1 cellular context compared by ENCODE assay signal in the genomic region with DNA sequence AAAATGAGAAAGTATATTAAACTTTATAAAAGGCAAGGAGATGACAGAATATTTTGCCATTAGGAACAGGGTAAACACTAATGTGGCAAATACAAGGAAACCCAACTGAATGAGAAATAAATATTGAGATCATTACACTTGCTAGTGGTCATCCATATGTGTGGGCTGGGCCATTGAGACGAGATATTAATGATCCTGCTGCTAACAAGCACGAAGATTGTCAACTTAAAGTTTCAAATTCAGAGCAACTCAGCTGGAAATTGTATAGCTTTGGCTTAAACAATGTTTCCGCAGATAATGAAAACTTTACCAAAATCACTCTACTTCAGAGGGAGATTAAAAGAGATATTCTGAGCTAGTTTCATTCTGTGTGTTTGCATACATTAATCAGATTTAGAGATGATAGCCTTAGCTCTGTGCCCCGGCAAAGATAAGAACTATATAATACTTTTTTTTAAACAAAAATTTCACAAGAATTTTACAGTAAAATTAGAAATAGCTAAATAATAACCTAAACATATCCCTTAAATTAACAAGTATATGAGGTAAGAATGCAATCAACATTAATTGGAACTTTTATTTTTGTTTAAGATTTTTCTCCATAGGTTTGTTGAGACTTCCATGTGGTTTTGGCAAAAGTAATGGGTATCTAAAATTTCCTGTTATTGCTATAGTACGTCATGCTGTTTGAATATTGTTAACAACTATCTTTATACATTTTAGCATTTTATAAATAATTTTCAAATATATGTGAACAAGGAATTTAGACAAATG.
TF ChIP-seq lines count a peak whose summit lies in the region.

No MANE protein-coding gene starts in this region.

TF ChIP-seq in HepG2, 621 proteins besides CTCF, POLR2A, EP300 and RAD21:
- TF ChIP-seq AGO2 (optimal IDR thresholded peaks at IDR 0.05; ENCODE audit: low read depth, low read length) (peak; percentile 74), ZNF33B (CRISPR knock-in tag; IDR thresholded peaks at IDR 0.05) (no peak), TBL1XR1 (IDR thresholded peaks at IDR 0.05; ENCODE audit: borderline replicate concordance, low read length, partially characterized antibody) (no peak), SSRP1 (CRISPR knock-in tag; IDR thresholded peaks at IDR 0.05) (peak; percentile 34; the same call in 1 of the 2 replicates), EED (CRISPR knock-in tag; IDR thresholded peaks at IDR 0.05) (no peak), SAFB2 (CRISPR knock-in tag; IDR thresholded peaks at IDR 0.05; ENCODE audit: borderline replicate concordance, low read depth) (no peak), RBM22 (optimal IDR thresholded peaks at IDR 0.05; ENCODE audit: low read length) (peak; percentile 91), ZNF720 (CRISPR knock-in tag; IDR thresholded peaks at IDR 0.05) (no peak), RBFOX2 (IDR thresholded peaks at IDR 0.05; ENCODE audit: low read depth, low read length) (peak; percentile 79), ZNF780A (CRISPR knock-in tag; IDR thresholded peaks at IDR 0.05) (no peak), ZNF883 (CRISPR knock-in tag; IDR thresholded peaks at IDR 0.05; ENCODE audit: not compliant biosample characterization) (no peak)
- TF ChIP-seq, protein P1, sequence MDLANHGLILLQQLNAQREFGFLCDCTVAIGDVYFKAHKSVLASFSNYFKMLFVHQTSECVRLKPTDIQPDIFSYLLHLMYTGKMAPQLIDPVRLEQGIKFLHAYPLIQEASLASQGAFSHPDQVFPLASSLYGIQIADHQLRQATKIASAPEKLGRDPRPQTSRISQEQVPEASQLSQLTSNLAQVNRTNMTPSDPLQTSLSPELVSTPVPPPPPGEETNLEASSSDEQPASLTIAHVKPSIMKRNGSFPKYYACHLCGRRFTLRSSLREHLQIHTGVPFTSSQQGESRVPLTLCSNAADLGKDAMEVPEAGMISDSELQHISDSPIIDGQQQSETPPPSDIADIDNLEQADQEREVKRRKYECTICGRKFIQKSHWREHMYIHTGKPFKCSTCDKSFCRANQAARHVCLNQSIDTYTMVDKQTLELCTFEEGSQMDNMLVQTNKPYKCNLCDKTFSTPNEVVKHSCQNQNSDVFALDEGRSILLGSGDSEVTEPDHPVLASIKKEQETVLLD (CRISPR knock-in tag; IDR thresholded peaks at IDR 0.05; ENCODE audit: low read depth): no peak
- TF ChIP-seq, protein P2, sequence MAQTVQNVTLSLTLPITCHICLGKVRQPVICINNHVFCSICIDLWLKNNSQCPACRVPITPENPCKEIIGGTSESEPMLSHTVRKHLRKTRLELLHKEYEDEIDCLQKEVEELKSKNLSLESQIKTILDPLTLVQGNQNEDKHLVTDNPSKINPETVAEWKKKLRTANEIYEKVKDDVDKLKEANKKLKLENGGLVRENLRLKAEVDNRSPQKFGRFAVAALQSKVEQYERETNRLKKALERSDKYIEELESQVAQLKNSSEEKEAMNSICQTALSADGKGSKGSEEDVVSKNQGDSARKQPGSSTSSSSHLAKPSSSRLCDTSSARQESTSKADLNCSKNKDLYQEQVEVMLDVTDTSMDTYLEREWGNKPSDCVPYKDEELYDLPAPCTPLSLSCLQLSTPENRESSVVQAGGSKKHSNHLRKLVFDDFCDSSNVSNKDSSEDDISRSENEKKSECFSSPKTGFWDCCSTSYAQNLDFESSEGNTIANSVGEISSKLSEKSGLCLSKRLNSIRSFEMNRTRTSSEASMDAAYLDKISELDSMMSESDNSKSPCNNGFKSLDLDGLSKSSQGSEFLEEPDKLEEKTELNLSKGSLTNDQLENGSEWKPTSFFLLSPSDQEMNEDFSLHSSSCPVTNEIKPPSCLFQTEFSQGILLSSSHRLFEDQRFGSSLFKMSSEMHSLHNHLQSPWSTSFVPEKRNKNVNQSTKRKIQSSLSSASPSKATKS (CRISPR knock-in tag; IDR thresholded peaks at IDR 0.05): no peak
- TF ChIP-seq, protein P3, sequence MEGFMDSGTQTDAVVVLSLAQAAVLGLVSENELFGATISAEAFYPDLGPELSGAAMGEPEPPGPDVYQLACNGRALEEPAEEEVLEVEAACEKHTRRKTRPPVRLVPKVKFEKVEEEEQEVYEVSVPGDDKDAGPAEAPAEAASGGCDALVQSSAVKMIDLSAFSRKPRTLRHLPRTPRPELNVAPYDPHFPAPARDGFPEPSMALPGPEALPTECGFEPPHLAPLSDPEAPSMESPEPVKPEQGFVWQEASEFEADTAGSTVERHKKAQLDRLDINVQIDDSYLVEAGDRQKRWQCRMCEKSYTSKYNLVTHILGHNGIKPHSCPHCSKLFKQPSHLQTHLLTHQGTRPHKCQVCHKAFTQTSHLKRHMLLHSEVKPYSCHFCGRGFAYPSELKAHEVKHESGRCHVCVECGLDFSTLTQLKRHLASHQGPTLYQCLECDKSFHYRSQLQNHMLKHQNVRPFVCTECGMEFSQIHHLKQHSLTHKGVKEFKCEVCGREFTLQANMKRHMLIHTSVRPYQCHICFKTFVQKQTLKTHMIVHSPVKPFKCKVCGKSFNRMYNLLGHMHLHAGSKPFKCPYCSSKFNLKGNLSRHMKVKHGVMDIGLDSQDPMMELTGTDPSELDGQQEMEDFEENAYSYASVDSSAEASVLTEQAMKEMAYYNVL (CRISPR knock-in tag; IDR thresholded peaks at IDR 0.05; ENCODE audit: borderline replicate concordance): no peak
